ENCODE assay signal across 14 cellular contexts in genomic region chr12:106096376-106096775, GRCh38. TPM values are rescaled to one million over a fixed set of nuclear protein-coding genes. Genes with fewer than 3 reads are reported as not detected.
A peak's percentile ranks its signal among the peaks of the same experiment; 100 is the strongest.
DNase-seq lines count a peak whose midpoint lies in the region; ATAC-seq and TF ChIP-seq lines count a peak whose summit lies in the region.
"Had no signal": no experiment of that assay in that cellular context is flagged by ENCODE, and none has a peak within 500 bp of the region (broad histone marks: within the 10 kb centered on the region; RNA-seq: fewer than 3 reads in every experiment).

No MANE protein-coding gene starts in this region.

- no peak overlapping the region for H3K4me3 Mint-ChIP-seq in CD4-positive, alpha-beta T cell
- H3K4me3 Mint-ChIP-seq: activated T-helper 17 cell treated with anti-CD3 and anti-CD28 coated beads, Interleukin-2, amount 50 U/mL, for 72 hours; CD14-positive monocyte; natural killer cell had no signal

- H3K4me3 ChIP-seq in esophagus (ENCODE audit: low read depth in 1 of 2, low read length in 2 of 2): no peak overlapping the region
- no peak overlapping the region for H3K4me3 ChIP-seq in lung
- peak overlapping the region in 2 of 5 donors; percentile 23 to 33 for H3K4me3 ChIP-seq in subcutaneous abdominal adipose tissue (ENCODE audit: low read depth in 1 of 5, low read length in 5 of 5)
- H3K4me3 ChIP-seq: K562 had no signal

- peaks cover 0 to 4% of the 10 kb centered on the region in 2 donors for H3K27me3 ChIP-seq in esophagus (ENCODE audit: control insufficient read depth in 1 of 2, insufficient read depth in 2 of 2, low read length in 2 of 2)
- H3K27me3 ChIP-seq in lung (ENCODE audit: control insufficient read depth, insufficient read depth): no peaks in the 10 kb centered on the region
- no peaks in the 10 kb centered on the region for H3K27me3 ChIP-seq in subcutaneous abdominal adipose tissue (ENCODE audit: control insufficient read depth in 5 of 5, insufficient read depth in 4 of 5, low read length in 5 of 5)
- H3K27me3 ChIP-seq in CD4-positive, alpha-beta T cell (ENCODE audit: control insufficient read depth, insufficient read depth, low read length): no peaks in the 10 kb centered on the region

- H3K27ac ChIP-seq in esophagus (ENCODE audit: low read depth in 2 of 2, low read length in 1 of 2) (peak overlapping the region; percentile 8 to 40), lung (ENCODE audit: low read depth in 1 of 2, low read length in 1 of 2) (peak overlapping the region; percentile 60 to 90), subcutaneous abdominal adipose tissue (ENCODE audit: low read depth, low read length) (peak overlapping the region; percentile 63)
- H3K27ac ChIP-seq in CD4-positive, alpha-beta T cell (ENCODE audit: low read depth, low read length): no peak overlapping the region

- peaks cover 22% of the 10 kb centered on the region for H3K27me3 Mint-ChIP-seq in CD4-positive, alpha-beta T cell

- intact Hi-C loops in CD4-positive, alpha-beta T cell (cut with DNase I, micrococcal nuclease): no loop called here

- H3K36me3 Mint-ChIP-seq in CD4-positive, alpha-beta T cell (ENCODE audit: low read depth): no peaks in the 10 kb centered on the region
- H3K36me3 Mint-ChIP-seq: CD14-positive monocyte, natural killer cell had no signal

- ATAC-seq in lung (ENCODE audit: insufficient read depth, low FRiP score): no peak
- no peak for ATAC-seq in CD4-positive, alpha-beta T cell (ENCODE audit: poor library complexity)
- ATAC-seq in HG02642 (IDR thresholded peaks at IDR 0.05; ENCODE audit: poor library complexity, unreplicated experiment): no peak
- ATAC-seq: activated T-helper 17 cell treated with anti-CD3 and anti-CD28 coated beads, Interleukin-2, amount 50 U/mL, for 72 hours; K562; natural killer cell had no signal

- H3K9me3 Mint-ChIP-seq in CD4-positive, alpha-beta T cell: no peaks in the 10 kb centered on the region
- H3K9me3 Mint-ChIP-seq: activated T-helper 17 cell treated with anti-CD3 and anti-CD28 coated beads, Interleukin-2, amount 50 U/mL, for 72 hours; natural killer cell had no signal

- TF ChIP-seq CTCF in lung (IDR thresholded peaks at IDR 0.05; ENCODE audit: control extremely low read depth, extremely low read depth): no peak
- no peak for TF ChIP-seq CTCF in CD4-positive, alpha-beta T cell (IDR thresholded peaks at IDR 0.05)

- POLR2A ChIA-PET in CD4-positive, alpha-beta T cell (lab: Charles Lee): no interaction called here

- no peak overlapping the region for H3K9ac ChIP-seq in subcutaneous abdominal adipose tissue (ENCODE audit: low read length in 5 of 5)

- no peaks in the 10 kb centered on the region for H3K4me1 Mint-ChIP-seq in CD4-positive, alpha-beta T cell (ENCODE audit: low read depth)
- H3K4me1 Mint-ChIP-seq: activated T-helper 17 cell treated with anti-CD3 and anti-CD28 coated beads, Interleukin-2, amount 50 U/mL, for 72 hours; CD14-positive monocyte; natural killer cell had no signal

- H3K36me3 ChIP-seq in esophagus (ENCODE audit: control insufficient read depth in 2 of 2, insufficient read depth in 2 of 2, low read length in 1 of 2): no peaks in the 10 kb centered on the region
- H3K36me3 ChIP-seq in lung (ENCODE audit: control insufficient read depth in 2 of 2, insufficient read depth in 2 of 2, low read length in 2 of 2): peaks cover 0 to 3% of the 10 kb centered on the region in 2 donors
- peaks cover 4 to 22% (median 18%) of the 10 kb centered on the region in 5 donors for H3K36me3 ChIP-seq in subcutaneous abdominal adipose tissue (ENCODE audit: control insufficient read depth in 5 of 5, insufficient read depth in 5 of 5, low read length in 5 of 5)

- 26 to 29% methylated on average over 12 of the region's 12 CpGs for WGBS in esophagus, 2 donors
- 63 to 74% methylated on average over 12 of the region's 12 CpGs for WGBS in lung, 2 donors

- CTCF ChIA-PET in CD4-positive, alpha-beta T cell (lab: Charles Lee): no interaction called here

- H3K27ac Mint-ChIP-seq in CD4-positive, alpha-beta T cell: no peak overlapping the region
- H3K27ac Mint-ChIP-seq: activated T-helper 17 cell treated with anti-CD3 and anti-CD28 coated beads, Interleukin-2, amount 50 U/mL, for 72 hours; CD14-positive monocyte; natural killer cell had no signal

- no peaks in the 10 kb centered on the region for H3K9me3 ChIP-seq in esophagus (ENCODE audit: control insufficient read depth in 2 of 2, insufficient read depth in 1 of 2, low read depth in 1 of 2, low read length in 1 of 2)
- H3K9me3 ChIP-seq in lung (ENCODE audit: control insufficient read depth in 2 of 2, insufficient read depth in 1 of 2, low read length in 1 of 2): peaks cover 0 to 2% of the 10 kb centered on the region in 2 donors
- no peaks in the 10 kb centered on the region for H3K9me3 ChIP-seq in subcutaneous abdominal adipose tissue (ENCODE audit: control insufficient read depth in 5 of 5, low read length in 5 of 5)
- H3K9me3 ChIP-seq in CD4-positive, alpha-beta T cell (ENCODE audit: control insufficient read depth, low read length): no peaks in the 10 kb centered on the region

- H3K4me1 ChIP-seq in esophagus (ENCODE audit: control insufficient read depth in 2 of 2, insufficient read depth in 2 of 2, low read length in 1 of 2) (no peaks in the 10 kb centered on the region), lung (ENCODE audit: control insufficient read depth in 2 of 2, insufficient read depth in 2 of 2, low read length in 2 of 2) (peaks cover 4 to 24% of the 10 kb centered on the region in 2 donors), subcutaneous abdominal adipose tissue (ENCODE audit: control insufficient read depth in 5 of 5, insufficient read depth in 5 of 5, low read length in 5 of 5) (peaks cover 20 to 48% (median 25%) of the 10 kb centered on the region in 5 donors)

- DNase-seq in NCI-H2029 treated with DMSO at 0.1 percent for 48 hours (lab: John Stamatoyannopoulos, UW): peak; percentile 28
- DNase-seq in lung (ENCODE audit: low spot score): no peak
- DNase-seq in CD4-positive, alpha-beta T cell: no peak
- DNase-seq in SW 1271 (lab: John Stamatoyannopoulos, UW): no peak
- DNase-seq in LoVo (ENCODE audit: low spot score): no peak
- DNase-seq: activated CD4-positive, alpha-beta T cell treated with anti-CD3 and anti-CD28 coated beads, Interleukin-2, amount 50 U/mL, for 1 hour; natural killer cell; NCI-H187 treated with DMSO at 0.1 percent for 48 hours had no signal

RNA-seq across cellular contexts. Expression of gene NUAK1, which starts 42.4 kb away (rescaled TPM):
- polyA plus RNA-seq in esophagus (under 1 TPM; 0.73 to 0.82 TPM), lung (1 to 10 TPM; 2.9 to 5.5 TPM)
- 10 to 100 TPM; 13.0 to 14.1 TPM for total RNA-seq in lung
- under 1 TPM in 1 of 2 experiments, not detected in 1; 0.16 TPM for total RNA-seq in CD4-positive, alpha-beta T cell
- total RNA-seq: activated T-helper 17 cell treated with anti-CD3 and anti-CD28 coated beads, Interleukin-2, amount 50 U/mL, for 72 hours had no signal
- polyA plus RNA-seq: CD14-positive monocyte, K562 had no signal

Comparison
In these comparisons a context has a peak if more than half of its experiments do, and no peak if none do; other contexts are left out.
1. RNA of gene NUAK1, which starts 42.4 kb away (total RNA-seq): 13.0 to 14.1 TPM in lung; 0.16 TPM in CD4-positive, alpha-beta T cell; every median in the first group is over 10 times any median in the second.